In the genomic region with DNA sequence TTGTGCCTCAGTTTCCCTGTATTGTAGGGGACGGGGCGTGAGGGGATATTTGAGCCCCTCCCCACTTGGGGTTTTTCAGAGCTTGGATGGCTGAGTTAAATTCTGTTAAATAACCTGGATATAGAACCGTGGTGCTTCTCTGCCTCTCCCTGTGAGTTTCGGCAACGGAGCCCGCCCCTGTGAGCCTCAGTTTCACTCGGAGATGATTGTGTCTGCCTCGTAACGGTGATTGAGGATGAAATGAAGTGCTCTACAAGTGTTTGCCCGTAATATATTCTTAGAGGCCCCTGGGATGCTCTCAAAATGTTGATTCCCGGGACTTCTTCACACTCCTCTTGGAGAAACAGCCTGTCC, we compare ENCODE assay signal across 8 cellular contexts. TPM values are rescaled to one million over a fixed set of nuclear protein-coding genes. Genes with fewer than 3 reads are reported as not detected.
DNase-seq lines count a peak whose midpoint lies in the region; ATAC-seq and TF ChIP-seq lines count a peak whose summit lies in the region.

No MANE protein-coding gene starts in this region.

- H4K20me1 ChIP-seq in IMR-90 (ENCODE audit: insufficient read depth, low read length) (no peaks in the 10 kb centered on the region), mammary epithelial cell (ENCODE audit: insufficient read depth, low read length) (no peaks in the 10 kb centered on the region)

- H2BK5ac ChIP-seq in IMR-90 (ENCODE audit: low read depth, low read length, poor library complexity, severe bottlenecking): peak overlapping the region; percentile 36

- peak overlapping the region; percentile 96 for H2AFZ ChIP-seq in IMR-90 (replicated peaks; ENCODE audit: low read length, poor library complexity)
- peak overlapping the region; percentile 71 for H2AFZ ChIP-seq in mammary epithelial cell (ENCODE audit: low read depth, low read length)

- H3K14ac ChIP-seq in IMR-90 (replicated peaks; ENCODE audit: low read depth, low read length): peak overlapping the region; percentile 90

- TF ChIP-seq RAD21 in IMR-90 (IDR thresholded peaks at IDR 0.05; ENCODE audit: low read length): no peak

- H2AK5ac ChIP-seq in IMR-90 (ENCODE audit: low read depth, low read length): peak overlapping the region; percentile 90

- peak overlapping the region; percentile 81 for H3K9ac ChIP-seq in IMR-90 (ENCODE audit: low read depth, low read length)
- peak overlapping the region; percentile 74 for H3K9ac ChIP-seq in mammary epithelial cell (ENCODE audit: insufficient read depth, low read length)

- WGBS in IMR-90 (ENCODE audit: extremely low coverage in 2 of 2, insufficient read length in 1 of 2), 2 experiments: 0% methylated on average over 1 of the region's 11 CpGs; no CpG with 5 or more reads in 1 of the 2 experiments
- 6% methylated on average over 9 of the region's 11 CpGs for WGBS in mammary epithelial cell (ENCODE audit: low coverage, missing lambda C conversion rate)

- peak overlapping the region; percentile 83 for H3K56ac ChIP-seq in IMR-90 (ENCODE audit: extremely low read depth, insufficient read depth, low read length)

- 0 out of 2 replicates have a peak, but pooled peaks cover 2% of the 10 kb centered on the region for H3K4me1 ChIP-seq in IMR-90 (ENCODE audit: control insufficient read depth, insufficient read depth, low read length)
- H3K4me1 ChIP-seq in mammary epithelial cell (ENCODE audit: insufficient read depth, low read length): no peaks in the 10 kb centered on the region
- peaks cover 6% of the 10 kb centered on the region for H3K4me1 ChIP-seq in mucosa of descending colon (ENCODE audit: low read depth)

- H3K9me1 ChIP-seq in IMR-90 (ENCODE audit: insufficient read depth, low read length): 0 out of 2 replicates have a peak, but pooled peaks cover 2% of the 10 kb centered on the region

- peak overlapping the region; percentile 91 for H3K4ac ChIP-seq in IMR-90 (ENCODE audit: low read depth, low read length)

- H3K4me2 ChIP-seq in IMR-90 (ENCODE audit: low read depth, low read length): peak overlapping the region; percentile 80
- peak overlapping the region; percentile 84 for H3K4me2 ChIP-seq in mammary epithelial cell (ENCODE audit: insufficient read depth, low read depth, low read length)

- peak overlapping the region; percentile 100 for H2AK9ac ChIP-seq in IMR-90 (replicated peaks; ENCODE audit: low read depth, low read length, poor library complexity)

- no peak overlapping the region for H2BK15ac ChIP-seq in IMR-90 (ENCODE audit: low read depth, low read length)

- no peaks in the 10 kb centered on the region for H3K9me3 ChIP-seq in IMR-90 (ENCODE audit: control insufficient read depth, insufficient read depth, low read length)
- H3K9me3 ChIP-seq in mammary epithelial cell (replicated peaks; ENCODE audit: insufficient read depth, low read length): no peaks in the 10 kb centered on the region
- no peaks in the 10 kb centered on the region for H3K9me3 ChIP-seq in mucosa of descending colon

- H3K36me3 ChIP-seq in IMR-90 (ENCODE audit: control insufficient read depth, insufficient read depth, low read length): peaks cover 12% of the 10 kb centered on the region
- H3K36me3 ChIP-seq in mammary epithelial cell (ENCODE audit: insufficient read depth, low read length): no peaks in the 10 kb centered on the region
- H3K36me3 ChIP-seq in mucosa of descending colon (ENCODE audit: low read depth): no peaks in the 10 kb centered on the region

- H3K23ac ChIP-seq in IMR-90 (ENCODE audit: low read depth, low read length): peak overlapping the region; percentile 90

- CTCF ChIA-PET in IMR-90 (lab: Yijun Ruan, JAX): interaction anchor here (1.1 kb wide), 2 partner anchors 30 to 38 kb away, joined by 3 to 4 read pairs; a partner anchor contains a TSS
- CTCF ChIA-PET in mammary epithelial cell (lab: Charles Lee; ENCODE audit: low non-redundant PET): interaction anchor here (0.7 to 1.0 kb wide), 2 partner anchors 38 to 108 kb away, joined by 3 to 4 read pairs; no protein-coding TSS in a partner anchor
- CTCF ChIA-PET in HEK293T (lab: Yijun Ruan, JAX): interaction anchor here (0.8 to 2.1 kb wide), 3 partner anchors 88 to 428 kb away, joined by 3 to 5 read pairs (median 3); no protein-coding TSS in a partner anchor

- no peak for TF ChIP-seq POLR2A in IMR-90 (IDR thresholded peaks at IDR 0.05; ENCODE audit: low read depth, low read length)

- H3K27me3 ChIP-seq in IMR-90 (ENCODE audit: control insufficient read depth, insufficient read depth, low read length) (no peaks in the 10 kb centered on the region), mammary epithelial cell (ENCODE audit: insufficient read depth, low read length) (no peaks in the 10 kb centered on the region)

- TF ChIP-seq CTCF in AG09309 (IDR thresholded peaks at IDR 0.05; ENCODE audit: control insufficient read depth, insufficient read depth, low read depth, low read length, missing control alignments) (no peak), IMR-90 (conservative IDR thresholded peaks at IDR 0.05; ENCODE audit: low read depth, low read length) (no peak), mammary epithelial cell (conservative IDR thresholded peaks at IDR 0.05 in 1 of 2, IDR thresholded peaks at IDR 0.05 in 1 of 2; ENCODE audit: extremely low read depth in 1 of 2, insufficient read depth in 1 of 2, low read depth in 1 of 2, low read length in 2 of 2) (no peak), mucosa of descending colon (IDR thresholded peaks at IDR 0.05) (no peak)

- H4K5ac ChIP-seq in IMR-90 (ENCODE audit: low read depth, low read length): peak overlapping the region; percentile 56

- H3K4me3 ChIP-seq in AG09309 (ENCODE audit: control insufficient read depth, low read depth, low read length): peak overlapping the region; percentile 90
- H3K4me3 ChIP-seq in IMR-90 (ENCODE audit: insufficient read depth, low read depth, low read length): peak overlapping the region; percentile 76
- peak overlapping the region; percentile 69 to 83 (median 81) for H3K4me3 ChIP-seq in mammary epithelial cell (replicated peaks in 1 of 3; ENCODE audit: insufficient read depth in 1 of 3, low read depth in 2 of 3, low read length in 3 of 3)
- peak overlapping the region; percentile 62 for H3K4me3 ChIP-seq in mucosa of descending colon

- intact Hi-C loops in IMR-90 (cut with micrococcal nuclease) (loop anchor here (5.0 kb wide), 1 partner anchor 106 kb away; no protein-coding TSS in a partner anchor), mammary epithelial cell (cut with micrococcal nuclease) (no loop called here), mucosa of descending colon (cut with DNase I, micrococcal nuclease) (no loop called here)

- BruUV-seq in IMR-90 (replicated peaks; lab: Mats Ljungman, UMichigan) (no TSS peak), mammary epithelial cell (replicated peaks; lab: Mats Ljungman, UMichigan) (TSS peak; percentile 55)

- in situ Hi-C loops in IMR-90 (cut with MboI; ENCODE audit: low sequenced_read_pairs) (no loop called here), mammary epithelial cell (cut with MboI; ENCODE audit: low sequenced_read_pairs in 2 of 2) (no loop called here)

- peaks cover 37% of the 10 kb centered on the region for H3K79me2 ChIP-seq in mammary epithelial cell (ENCODE audit: insufficient read depth, low read length)

- H2BK20ac ChIP-seq in IMR-90 (ENCODE audit: low read depth, low read length): no peak overlapping the region

- peak overlapping the region; percentile 7; the same call in 1 of the 2 replicates for H3K18ac ChIP-seq in IMR-90 (ENCODE audit: low read depth, low read length)

- peak overlapping the region; percentile 65 for H3K27ac ChIP-seq in IMR-90 (ENCODE audit: insufficient read depth, low read length)
- peak overlapping the region; percentile 73 for H3K27ac ChIP-seq in mammary epithelial cell (ENCODE audit: insufficient read depth, low read depth, low read length)

- H4K91ac ChIP-seq in IMR-90 (ENCODE audit: insufficient read depth, low read depth, low read length): peak overlapping the region; percentile 88

- H2BK120ac ChIP-seq in IMR-90 (ENCODE audit: low read depth, low read length): peak overlapping the region; percentile 16; the same call in 1 of the 2 replicates

- peaks cover 18 to 39% of the 10 kb centered on the region in 2 experiments for H3K79me1 ChIP-seq in IMR-90 (ENCODE audit: low read depth in 1 of 2, low read length in 2 of 2)

- POLR2A ChIA-PET in IMR-90 (lab: Charles Lee; ENCODE audit: unreplicated experiment): interaction anchor here (0.6 to 1.0 kb wide), 4 partner anchors 18 to 981 kb away, joined by 3 to 16 read pairs (median 4); no protein-coding TSS in a partner anchor
- POLR2A ChIA-PET in HEK293T (lab: Yijun Ruan, JAX): interaction anchor here (1.1 to 4.4 kb wide), 9 partner anchors 11 to 89 kb away, joined by 3 to 32 read pairs (median 4); a partner anchor contains a TSS

- H4K8ac ChIP-seq in IMR-90 (ENCODE audit: low read depth in 2 of 2, low read length in 2 of 2): peak overlapping the region; percentile 85 to 97

- DNase-seq in AG09309 (ENCODE audit: low read depth) (no peak), IMR-90 (no peak), mammary epithelial cell (no peak), mucosa of descending colon (no peak), HK-2 (ENCODE audit: unreplicated experiment) (no peak), HEK293T (ENCODE audit: extremely low spot score) (no peak)

- ATAC-seq in IMR-90 (ENCODE audit: low read depth) (peak; percentile 3; the same call in 1 of the 2 replicates), mucosa of descending colon (peak; percentile 4), GM21515 (IDR thresholded peaks at IDR 0.05; ENCODE audit: unreplicated experiment) (no peak), GM18870 (IDR thresholded peaks at IDR 0.05; ENCODE audit: unreplicated experiment) (no peak)

- dilution Hi-C loops in IMR-90 (cut with HindIII; ENCODE audit: low sequenced_read_pairs, unreplicated experiment): no loop called here
- dilution Hi-C loops in mammary epithelial cell (cut with HindIII; ENCODE audit: low sequenced_read_pairs): no loop called here

RNA-seq across cellular contexts. Expression of a gene that starts 0.5 kb away (rescaled TPM):
- 66.7 and 89.2 TPM in 2 replicates for total RNA-seq in IMR-90 (2012; rRNA removed)
- polyA plus RNA-seq in IMR-90 (2012; rRNA removed): 196 and 253 TPM in 2 replicates
- 76.4 and 143 TPM in 2 replicates for polyA plus RNA-seq in IMR-90 (2012; cell fraction: cytosol; rRNA removed)
- 116 and 178 TPM in 2 replicates for polyA plus RNA-seq in IMR-90 (2012; cell fraction: nucleus; rRNA removed; ENCODE audit: low replicate concordance)
- 10 to 100 TPM; 83.9 to 98.2 TPM for total RNA-seq in mammary epithelial cell
- 159 TPM for polyA plus RNA-seq in mammary epithelial cell
- 97.3 TPM for polyA minus RNA-seq in mammary epithelial cell
- 10 to 100 TPM; 63.2 to 76.9 (median 68.8) TPM for total RNA-seq in mucosa of descending colon

RNA-seq across cellular contexts. Expression of a gene that starts 13.5 kb away (rescaled TPM):
- total RNA-seq in IMR-90 (2012; rRNA removed) (1,030 and 1,144 TPM in 2 replicates), mammary epithelial cell (1,000 to 10,000 TPM in 1 of 2 donors, 100 to 1,000 TPM in 1; 698 to 1,133 TPM), mucosa of descending colon (100 to 1,000 TPM; 771 to 910 (median 811) TPM)
- polyA plus RNA-seq in IMR-90 (2012; rRNA removed) (2,778 and 3,008 TPM in 2 replicates), mammary epithelial cell (2,157 TPM)
- 3,160 and 3,447 TPM in 2 replicates for polyA plus RNA-seq in IMR-90 (2012; cell fraction: cytosol; rRNA removed)
- polyA plus RNA-seq in IMR-90 (2012; cell fraction: nucleus; rRNA removed; ENCODE audit: low replicate concordance): 792 and 822 TPM in 2 replicates
- polyA minus RNA-seq in mammary epithelial cell: 1,457 TPM

RNA-seq across cellular contexts. Expression of a gene that starts 14.8 kb away (rescaled TPM):
- 134 and 153 TPM in 2 replicates for total RNA-seq in IMR-90 (2012; rRNA removed)
- polyA plus RNA-seq in IMR-90 (2012; rRNA removed): 289 and 312 TPM in 2 replicates
- 290 and 383 TPM in 2 replicates for polyA plus RNA-seq in IMR-90 (2012; cell fraction: cytosol; rRNA removed)
- 283 and 393 TPM in 2 replicates for polyA plus RNA-seq in IMR-90 (2012; cell fraction: nucleus; rRNA removed; ENCODE audit: low replicate concordance)
- total RNA-seq in mammary epithelial cell: 100 to 1,000 TPM; 201 to 213 TPM
- polyA plus RNA-seq in mammary epithelial cell: 165 TPM
- polyA minus RNA-seq in mammary epithelial cell: 75.5 TPM
- 100 to 1,000 TPM; 152 to 256 (median 162) TPM for total RNA-seq in mucosa of descending colon

RNA-seq across cellular contexts. Expression of a gene that starts 30.4 kb away (rescaled TPM):
- 14.2 and 19.2 TPM in 2 replicates for total RNA-seq in IMR-90 (2012; rRNA removed)
- 44.6 and 68.7 TPM in 2 replicates for polyA plus RNA-seq in IMR-90 (2012; rRNA removed)
- polyA plus RNA-seq in IMR-90 (2012; cell fraction: cytosol; rRNA removed): 147 and 160 TPM in 2 replicates
- polyA plus RNA-seq in IMR-90 (2012; cell fraction: nucleus; rRNA removed; ENCODE audit: low replicate concordance): 295 and 606 TPM in 2 replicates
- 10 to 100 TPM; 30.0 to 59.0 TPM for total RNA-seq in mammary epithelial cell
- polyA plus RNA-seq in mammary epithelial cell: 49.0 TPM
- 4.3 TPM for polyA minus RNA-seq in mammary epithelial cell
- 10 to 100 TPM; 48.2 to 55.4 (median 49.3) TPM for total RNA-seq in mucosa of descending colon

RNA-seq across cellular contexts. Expression of a gene that starts 36.3 kb away (rescaled TPM):
- total RNA-seq in IMR-90 (2012; rRNA removed) (6.3 and 6.7 TPM in 2 replicates), mammary epithelial cell (10 to 100 TPM; 17.3 to 27.7 TPM), mucosa of descending colon (10 to 100 TPM; 17.8 to 21.6 (median 18.9) TPM)
- polyA plus RNA-seq in IMR-90 (2012; rRNA removed) (13.1 and 15.0 TPM in 2 replicates), mammary epithelial cell (9.5 TPM)
- polyA plus RNA-seq in IMR-90 (2012; cell fraction: cytosol; rRNA removed): 6.3 and 15.8 TPM in 2 replicates
- 23.8 and 42.6 TPM in 2 replicates for polyA plus RNA-seq in IMR-90 (2012; cell fraction: nucleus; rRNA removed; ENCODE audit: low replicate concordance)
- polyA minus RNA-seq in mammary epithelial cell: 10.9 TPM

Comparison
In these comparisons a context has a peak if more than half of its experiments do, and no peak if none do; other contexts are left out.
1. ATAC-seq: peak in IMR-90 (single experiment) and mucosa of descending colon (single experiment); none in GM21515 (single experiment) and GM18870 (single experiment).
2. Peak in every context shown above with its lines, with median percentiles within 50 percentile points of each other: H3K4me3 ChIP-seq.